In the genomic region with DNA sequence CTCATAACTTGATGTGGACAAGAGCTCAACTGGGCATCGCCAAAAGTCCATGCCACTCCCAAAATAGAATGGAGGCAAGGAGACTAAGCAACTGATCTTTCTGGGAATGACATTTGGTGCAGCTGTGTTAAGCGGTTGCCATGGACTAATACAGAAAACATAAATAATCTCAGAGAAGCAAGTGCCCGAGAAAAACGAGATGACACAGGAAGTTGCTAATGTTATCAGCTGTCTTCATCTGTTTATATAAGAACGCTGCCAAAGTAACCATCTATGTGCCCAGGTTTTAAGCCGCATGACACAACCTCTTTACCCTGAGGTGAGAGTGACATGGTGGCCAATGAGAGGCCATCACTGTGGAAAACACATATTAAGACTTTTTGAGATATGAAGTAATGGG, we compare ENCODE assay signal across 11 cellular contexts. TPM values are rescaled to one million over a fixed set of nuclear protein-coding genes. Genes with fewer than 3 reads are reported as not detected.
DNase-seq lines count a peak whose midpoint lies in the region; ATAC-seq and TF ChIP-seq lines count a peak whose summit lies in the region.
"Had no signal": no experiment of that assay in that cellular context is flagged by ENCODE, and none has a peak within 500 bp of the region (broad histone marks: within the 10 kb centered on the region; RNA-seq: fewer than 3 reads in every experiment).

No MANE protein-coding gene starts in this region.

- BruUV-seq in MCF 10A (replicated peaks; lab: Mats Ljungman, UMichigan) = no TSS peak

- no peaks in the 10 kb centered on the region for H3K9me3 Mint-ChIP-seq in MCF 10A (ENCODE audit: unreplicated experiment)
- H3K9me3 Mint-ChIP-seq in CD4-positive, alpha-beta T cell = no peaks in the 10 kb centered on the region
- H3K9me3 Mint-ChIP-seq: CD8-positive, alpha-beta T cell had no signal

- peaks cover 7% of the 10 kb centered on the region for H3K27me3 ChIP-seq in CD4-positive, alpha-beta T cell (ENCODE audit: control insufficient read depth, insufficient read depth, low read length)

- H3K4me1 Mint-ChIP-seq in MCF 10A (ENCODE audit: insufficient read depth, unreplicated experiment) = peaks cover 6% of the 10 kb centered on the region
- no peaks in the 10 kb centered on the region for H3K4me1 Mint-ChIP-seq in CD4-positive, alpha-beta T cell (ENCODE audit: low read depth)

- POLR2A ChIA-PET in MCF 10A (lab: Yijun Ruan, JAX) = interaction anchor here (0.6 to 1.2 kb wide), 3 partner anchors 13 to 302 kb away, joined by 3 read pairs; no protein-coding TSS in a partner anchor
- POLR2A ChIA-PET in CD4-positive, alpha-beta T cell (lab: Charles Lee) = no interaction called here

- no peak for TF ChIP-seq CTCF in MCF 10A (IDR thresholded peaks at IDR 0.05; ENCODE audit: unreplicated experiment)
- no peak for TF ChIP-seq CTCF in CD4-positive, alpha-beta T cell (IDR thresholded peaks at IDR 0.05)

- intact Hi-C loops in MCF 10A (cut with micrococcal nuclease) = no loop called here
- intact Hi-C loops in CD4-positive, alpha-beta T cell (cut with DNase I, micrococcal nuclease) = no loop called here

- peak; percentile 48 for ATAC-seq in left lobe of liver
- ATAC-seq in CD4-positive, alpha-beta T cell (ENCODE audit: poor library complexity) = no peak
- ATAC-seq: CD8-positive, alpha-beta T cell had no signal

- no peak overlapping the region for H3K4me3 Mint-ChIP-seq in MCF 10A (ENCODE audit: unreplicated experiment)
- no peak overlapping the region for H3K4me3 Mint-ChIP-seq in CD4-positive, alpha-beta T cell
- H3K4me3 Mint-ChIP-seq: CD8-positive, alpha-beta T cell had no signal

- no peaks in the 10 kb centered on the region for H3K36me3 Mint-ChIP-seq in MCF 10A (ENCODE audit: insufficient read depth, unreplicated experiment)
- H3K36me3 Mint-ChIP-seq in CD4-positive, alpha-beta T cell (ENCODE audit: low read depth) = no peaks in the 10 kb centered on the region
- H3K36me3 Mint-ChIP-seq: CD8-positive, alpha-beta T cell had no signal

- peaks cover 8% of the 10 kb centered on the region for H3K27me3 Mint-ChIP-seq in MCF 10A (ENCODE audit: insufficient read depth, unreplicated experiment)
- peaks cover 26% of the 10 kb centered on the region for H3K27me3 Mint-ChIP-seq in CD4-positive, alpha-beta T cell

- CTCF ChIA-PET in MCF 10A (lab: Yijun Ruan, JAX) = no interaction called here
- CTCF ChIA-PET in CD4-positive, alpha-beta T cell (lab: Charles Lee) = no interaction called here

- DNase-seq in DMS79 (lab: John Stamatoyannopoulos, UW) = peak; percentile 10
- peak; percentile 33 to 77 for DNase-seq in NCI-H2081 (lab: John Stamatoyannopoulos, UW)
- peak; percentile 45 for DNase-seq in MCF 10A (ENCODE audit: unreplicated experiment)
- DNase-seq in left lobe of liver (ENCODE audit: low spot score) = no peak
- DNase-seq in amniotic stem cell (lab: John Stamatoyannopoulos, UW) = no peak
- DNase-seq in superior temporal gyrus (ENCODE audit: extremely low spot score) = no peak
- no peak for DNase-seq in CD4-positive, alpha-beta T cell
- DNase-seq in SK-N-DZ (ENCODE audit: low spot score) = no peak
- DNase-seq: activated CD4-positive, CD25-positive, alpha-beta regulatory T cell treated with anti-CD3 and anti-CD28 coated beads, Interleukin-2, amount 50 U/mL, for 72 hours; effector CD4-positive, alpha-beta T cell had no signal

- H3K9me3 ChIP-seq in CD4-positive, alpha-beta T cell (ENCODE audit: control insufficient read depth, low read length) = no peaks in the 10 kb centered on the region

- no peak overlapping the region for H3K27ac Mint-ChIP-seq in MCF 10A (ENCODE audit: low read depth, unreplicated experiment)
- no peak overlapping the region for H3K27ac Mint-ChIP-seq in CD4-positive, alpha-beta T cell
- H3K27ac Mint-ChIP-seq: CD8-positive, alpha-beta T cell had no signal

- no peak overlapping the region for H3K27ac ChIP-seq in CD4-positive, alpha-beta T cell (ENCODE audit: low read depth, low read length)

RNA-seq across cellular contexts. Expression of gene SACS, which starts 54.9 kb away (rescaled TPM):
- total RNA-seq in MCF 10A (2022) (17.6 and 21.1 TPM in 2 replicates), left lobe of liver (2.0 TPM)
- 10 to 100 TPM in 1 of 2 experiments, 1 to 10 TPM in 1; 8.7 to 11.6 TPM for total RNA-seq in CD4-positive, alpha-beta T cell
- polyA plus RNA-seq in SK-N-DZ (2014; cell fraction: cytosol; rRNA removed) = 20.2 and 21.1 TPM in 2 replicates
- polyA plus RNA-seq in SK-N-DZ (2014; cell fraction: nucleus; rRNA removed) = 61.9 and 76.8 TPM in 2 replicates

Comparison
In these comparisons a context has a peak if more than half of its experiments do, and no peak if none do; other contexts are left out.
1. DNase-seq: peak in DMS79 (single experiment), NCI-H2081 (2 of 2) and MCF 10A (single experiment); none in left lobe of liver (single experiment), amniotic stem cell (single experiment), superior temporal gyrus (single experiment), CD4-positive, alpha-beta T cell (0 of 10) and SK-N-DZ (single experiment).